2 cellular contexts compared by ENCODE assay signal in the genomic region with DNA sequence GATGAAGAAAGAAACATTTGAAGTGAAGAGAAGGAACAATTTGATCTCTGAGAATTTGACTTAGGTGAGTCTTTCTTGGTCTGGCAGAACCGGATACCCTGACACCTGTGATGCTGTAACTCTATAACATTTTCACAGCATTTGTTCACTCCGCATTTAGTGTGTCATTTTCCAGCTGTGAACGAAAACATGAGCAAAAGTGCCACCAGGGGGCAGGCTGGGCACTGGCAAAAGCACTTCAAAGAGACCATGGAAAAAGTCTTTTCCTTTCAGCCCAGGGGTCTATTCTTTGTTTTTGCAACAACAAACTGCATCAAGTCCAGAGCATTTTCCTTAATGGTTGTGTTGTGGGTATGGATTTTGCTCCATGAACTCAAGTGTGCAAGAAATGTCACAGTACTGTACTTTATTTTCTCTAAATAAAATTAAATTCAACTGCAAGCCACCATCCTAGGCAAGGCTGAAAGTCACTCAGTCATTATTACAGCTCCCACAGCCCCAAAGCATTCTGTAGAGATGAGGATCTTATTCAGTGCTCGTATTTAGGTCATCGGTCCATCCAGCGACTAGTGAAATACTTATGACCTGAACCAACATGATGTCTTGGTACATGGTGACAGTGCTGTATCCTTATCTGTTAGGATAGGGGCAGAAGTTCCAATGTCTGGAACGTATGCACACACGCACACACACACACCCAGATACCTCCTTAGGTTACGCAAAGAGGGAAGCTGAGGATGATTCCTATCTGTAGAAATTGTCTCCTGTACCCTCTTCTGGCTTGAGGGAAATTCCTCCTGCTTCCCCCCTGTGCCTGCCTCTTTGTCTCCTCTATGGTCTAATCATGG.
TF ChIP-seq lines count a peak whose summit lies in the region.

No MANE protein-coding gene starts in this region.

TF ChIP-seq in HCT116, 20 proteins besides CTCF, POLR2A, EP300 and RAD21:
- TF ChIP-seq TCF7L2 (IDR thresholded peaks at IDR 0.05; ENCODE audit: borderline replicate concordance, extremely low read depth, insufficient read depth, insufficient read length) (peak; percentile 85), CBX3 (IDR thresholded peaks at IDR 0.05; ENCODE audit: low read depth) (0 out of 2 replicates have a peak, but pooled peaks have one; percentile 42)
- TF ChIP-seq, protein P1, sequence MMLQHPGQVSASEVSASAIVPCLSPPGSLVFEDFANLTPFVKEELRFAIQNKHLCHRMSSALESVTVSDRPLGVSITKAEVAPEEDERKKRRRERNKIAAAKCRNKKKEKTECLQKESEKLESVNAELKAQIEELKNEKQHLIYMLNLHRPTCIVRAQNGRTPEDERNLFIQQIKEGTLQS (IDR thresholded peaks at IDR 0.05) = no peak

TF ChIP-seq in H1, 55 proteins besides CTCF, POLR2A, EP300 and RAD21:
- TF ChIP-seq ASH2L (IDR thresholded peaks at IDR 0.05; ENCODE audit: low read length) (no peak), HDAC6 (IDR thresholded peaks at IDR 0.05; ENCODE audit: low read depth, low read length) (no peak), EZH2 (IDR thresholded peaks at IDR 0.05; ENCODE audit: low read depth, low read length, severe bottlenecking) (no peak)
- TF ChIP-seq, protein P2, sequence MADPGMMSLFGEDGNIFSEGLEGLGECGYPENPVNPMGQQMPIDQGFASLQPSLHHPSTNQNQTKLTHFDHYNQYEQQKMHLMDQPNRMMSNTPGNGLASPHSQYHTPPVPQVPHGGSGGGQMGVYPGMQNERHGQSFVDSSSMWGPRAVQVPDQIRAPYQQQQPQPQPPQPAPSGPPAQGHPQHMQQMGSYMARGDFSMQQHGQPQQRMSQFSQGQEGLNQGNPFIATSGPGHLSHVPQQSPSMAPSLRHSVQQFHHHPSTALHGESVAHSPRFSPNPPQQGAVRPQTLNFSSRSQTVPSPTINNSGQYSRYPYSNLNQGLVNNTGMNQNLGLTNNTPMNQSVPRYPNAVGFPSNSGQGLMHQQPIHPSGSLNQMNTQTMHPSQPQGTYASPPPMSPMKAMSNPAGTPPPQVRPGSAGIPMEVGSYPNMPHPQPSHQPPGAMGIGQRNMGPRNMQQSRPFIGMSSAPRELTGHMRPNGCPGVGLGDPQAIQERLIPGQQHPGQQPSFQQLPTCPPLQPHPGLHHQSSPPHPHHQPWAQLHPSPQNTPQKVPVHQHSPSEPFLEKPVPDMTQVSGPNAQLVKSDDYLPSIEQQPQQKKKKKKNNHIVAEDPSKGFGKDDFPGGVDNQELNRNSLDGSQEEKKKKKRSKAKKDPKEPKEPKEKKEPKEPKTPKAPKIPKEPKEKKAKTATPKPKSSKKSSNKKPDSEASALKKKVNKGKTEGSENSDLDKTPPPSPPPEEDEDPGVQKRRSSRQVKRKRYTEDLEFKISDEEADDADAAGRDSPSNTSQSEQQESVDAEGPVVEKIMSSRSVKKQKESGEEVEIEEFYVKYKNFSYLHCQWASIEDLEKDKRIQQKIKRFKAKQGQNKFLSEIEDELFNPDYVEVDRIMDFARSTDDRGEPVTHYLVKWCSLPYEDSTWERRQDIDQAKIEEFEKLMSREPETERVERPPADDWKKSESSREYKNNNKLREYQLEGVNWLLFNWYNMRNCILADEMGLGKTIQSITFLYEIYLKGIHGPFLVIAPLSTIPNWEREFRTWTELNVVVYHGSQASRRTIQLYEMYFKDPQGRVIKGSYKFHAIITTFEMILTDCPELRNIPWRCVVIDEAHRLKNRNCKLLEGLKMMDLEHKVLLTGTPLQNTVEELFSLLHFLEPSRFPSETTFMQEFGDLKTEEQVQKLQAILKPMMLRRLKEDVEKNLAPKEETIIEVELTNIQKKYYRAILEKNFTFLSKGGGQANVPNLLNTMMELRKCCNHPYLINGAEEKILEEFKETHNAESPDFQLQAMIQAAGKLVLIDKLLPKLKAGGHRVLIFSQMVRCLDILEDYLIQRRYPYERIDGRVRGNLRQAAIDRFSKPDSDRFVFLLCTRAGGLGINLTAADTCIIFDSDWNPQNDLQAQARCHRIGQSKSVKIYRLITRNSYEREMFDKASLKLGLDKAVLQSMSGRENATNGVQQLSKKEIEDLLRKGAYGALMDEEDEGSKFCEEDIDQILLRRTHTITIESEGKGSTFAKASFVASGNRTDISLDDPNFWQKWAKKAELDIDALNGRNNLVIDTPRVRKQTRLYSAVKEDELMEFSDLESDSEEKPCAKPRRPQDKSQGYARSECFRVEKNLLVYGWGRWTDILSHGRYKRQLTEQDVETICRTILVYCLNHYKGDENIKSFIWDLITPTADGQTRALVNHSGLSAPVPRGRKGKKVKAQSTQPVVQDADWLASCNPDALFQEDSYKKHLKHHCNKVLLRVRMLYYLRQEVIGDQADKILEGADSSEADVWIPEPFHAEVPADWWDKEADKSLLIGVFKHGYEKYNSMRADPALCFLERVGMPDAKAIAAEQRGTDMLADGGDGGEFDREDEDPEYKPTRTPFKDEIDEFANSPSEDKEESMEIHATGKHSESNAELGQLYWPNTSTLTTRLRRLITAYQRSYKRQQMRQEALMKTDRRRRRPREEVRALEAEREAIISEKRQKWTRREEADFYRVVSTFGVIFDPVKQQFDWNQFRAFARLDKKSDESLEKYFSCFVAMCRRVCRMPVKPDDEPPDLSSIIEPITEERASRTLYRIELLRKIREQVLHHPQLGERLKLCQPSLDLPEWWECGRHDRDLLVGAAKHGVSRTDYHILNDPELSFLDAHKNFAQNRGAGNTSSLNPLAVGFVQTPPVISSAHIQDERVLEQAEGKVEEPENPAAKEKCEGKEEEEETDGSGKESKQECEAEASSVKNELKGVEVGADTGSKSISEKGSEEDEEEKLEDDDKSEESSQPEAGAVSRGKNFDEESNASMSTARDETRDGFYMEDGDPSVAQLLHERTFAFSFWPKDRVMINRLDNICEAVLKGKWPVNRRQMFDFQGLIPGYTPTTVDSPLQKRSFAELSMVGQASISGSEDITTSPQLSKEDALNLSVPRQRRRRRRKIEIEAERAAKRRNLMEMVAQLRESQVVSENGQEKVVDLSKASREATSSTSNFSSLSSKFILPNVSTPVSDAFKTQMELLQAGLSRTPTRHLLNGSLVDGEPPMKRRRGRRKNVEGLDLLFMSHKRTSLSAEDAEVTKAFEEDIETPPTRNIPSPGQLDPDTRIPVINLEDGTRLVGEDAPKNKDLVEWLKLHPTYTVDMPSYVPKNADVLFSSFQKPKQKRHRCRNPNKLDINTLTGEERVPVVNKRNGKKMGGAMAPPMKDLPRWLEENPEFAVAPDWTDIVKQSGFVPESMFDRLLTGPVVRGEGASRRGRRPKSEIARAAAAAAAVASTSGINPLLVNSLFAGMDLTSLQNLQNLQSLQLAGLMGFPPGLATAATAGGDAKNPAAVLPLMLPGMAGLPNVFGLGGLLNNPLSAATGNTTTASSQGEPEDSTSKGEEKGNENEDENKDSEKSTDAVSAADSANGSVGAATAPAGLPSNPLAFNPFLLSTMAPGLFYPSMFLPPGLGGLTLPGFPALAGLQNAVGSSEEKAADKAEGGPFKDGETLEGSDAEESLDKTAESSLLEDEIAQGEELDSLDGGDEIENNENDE (IDR thresholded peaks at IDR 0.05; ENCODE audit: insufficient replicate concordance, low read length) = peak; percentile 71
